ENCODE assay signal across 19 cellular contexts in the genomic region with DNA sequence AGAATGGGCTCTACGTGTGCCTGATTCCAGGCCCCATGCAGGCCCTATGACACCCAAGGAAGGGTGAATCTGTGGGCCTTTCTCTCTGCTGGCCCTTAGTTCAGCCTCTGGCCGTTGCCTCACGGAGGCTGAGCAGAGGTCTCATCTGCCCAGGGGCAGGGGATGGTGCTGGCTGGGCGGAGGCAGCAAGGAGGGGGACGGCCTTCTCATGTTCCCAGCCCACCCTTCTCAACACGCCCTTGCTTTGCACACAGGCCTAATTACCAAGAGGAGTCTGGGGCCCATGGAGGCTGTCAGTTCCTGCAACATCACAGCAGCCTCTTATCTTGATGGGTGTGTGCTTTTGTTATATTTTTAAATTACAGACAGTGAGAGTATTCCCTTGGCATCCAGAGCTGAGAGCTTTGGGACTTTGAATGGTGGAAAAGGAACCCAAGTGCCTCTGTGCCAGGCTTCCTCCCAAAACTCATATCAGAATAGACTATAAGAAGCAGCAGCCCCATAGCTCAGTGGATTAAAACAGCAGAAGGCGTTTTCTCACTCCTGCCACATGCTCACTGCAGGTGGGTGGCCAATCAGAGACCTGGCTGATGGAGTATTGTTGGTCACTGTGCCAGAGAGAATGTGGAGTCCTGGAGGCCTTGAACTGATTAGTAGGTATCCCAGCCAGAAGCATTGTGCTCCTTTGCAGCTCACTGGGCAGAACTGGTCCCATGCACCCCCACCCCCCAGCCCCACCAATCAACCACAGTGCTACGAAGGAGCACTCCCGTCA.
DNase-seq lines count a peak whose midpoint lies in the region; ATAC-seq and TF ChIP-seq lines count a peak whose summit lies in the region.
"Had no signal": no experiment of that assay in that cellular context is flagged by ENCODE, and none has a peak within 500 bp of the region (broad histone marks: within the 10 kb centered on the region; RNA-seq: fewer than 3 reads in every experiment).

No MANE protein-coding gene starts in this region.

- no peaks in the 10 kb centered on the region for H3K27me3 ChIP-seq in BE2C
- H3K27me3 ChIP-seq in BLaER1, result no peaks in the 10 kb centered on the region
- no peaks in the 10 kb centered on the region for H3K27me3 ChIP-seq in endodermal cell (ENCODE audit: control insufficient read depth, insufficient read depth, low read length, poor library complexity, severe bottlenecking)
- no peaks in the 10 kb centered on the region for H3K27me3 ChIP-seq in gastrocnemius medialis

- no peaks in the 10 kb centered on the region for H3K27me3 Mint-ChIP-seq in endodermal cell (ENCODE audit: insufficient read depth)

- H3K36me3 ChIP-seq in BE2C, result no peaks in the 10 kb centered on the region
- H3K36me3 ChIP-seq in BLaER1, result no peaks in the 10 kb centered on the region
- no peaks in the 10 kb centered on the region for H3K36me3 ChIP-seq in endodermal cell (ENCODE audit: control insufficient read depth, insufficient read depth, low read length)
- H3K36me3 ChIP-seq in gastrocnemius medialis, result no peaks in the 10 kb centered on the region

- H3K9me3 Mint-ChIP-seq in endodermal cell, result no peaks in the 10 kb centered on the region
- H3K9me3 Mint-ChIP-seq: CD4-positive, alpha-beta memory T cell had no signal

- no peaks in the 10 kb centered on the region for H3K36me3 Mint-ChIP-seq in endodermal cell (ENCODE audit: low read depth)
- H3K36me3 Mint-ChIP-seq: CD4-positive, alpha-beta memory T cell had no signal

- intact Hi-C loops in gastrocnemius medialis (cut with DNase I; ENCODE audit: low total_unique reads), result no loop called here

- H3K4me1 ChIP-seq in BE2C, result peaks cover 24% of the 10 kb centered on the region
- H3K4me1 ChIP-seq in BLaER1, result peaks cover 33% of the 10 kb centered on the region
- peaks cover 6% of the 10 kb centered on the region for H3K4me1 ChIP-seq in endodermal cell (ENCODE audit: control insufficient read depth, insufficient read depth, low read length)
- no peaks in the 10 kb centered on the region for H3K4me1 ChIP-seq in gastrocnemius medialis

- no peak overlapping the region for H3K27ac ChIP-seq in BLaER1
- H3K27ac ChIP-seq in endodermal cell (ENCODE audit: low read depth, low read length), result no peak overlapping the region
- H3K27ac ChIP-seq in gastrocnemius medialis, result no peak overlapping the region
- H3K27ac ChIP-seq: GM23248 had no signal

- ATAC-seq in HG02642 (IDR thresholded peaks at IDR 0.05; ENCODE audit: poor library complexity, unreplicated experiment) (no peak), gastrocnemius medialis (no peak)
- ATAC-seq: GM12878 had no signal

- H3K9me3 ChIP-seq in BE2C (no peaks in the 10 kb centered on the region), BLaER1 (no peaks in the 10 kb centered on the region), endodermal cell (ENCODE audit: control insufficient read depth, low read length) (no peaks in the 10 kb centered on the region), gastrocnemius medialis (no peaks in the 10 kb centered on the region)

- in situ Hi-C loops in gastrocnemius medialis (cut with MboI; ENCODE audit: low sequenced_read_pairs in 4 of 4), result no loop called here

- DNase-seq in BE2C (peak; percentile 73), NCI-H82 treated with DMSO at 0.1 percent for 48 hours (lab: John Stamatoyannopoulos, UW; ENCODE audit: unreplicated experiment) (peak; percentile 82), endodermal cell (peak; percentile 58), NCI-H446 treated with DMSO at 0.1 percent for 48 hours (lab: John Stamatoyannopoulos, UW) (no peak), gastrocnemius medialis (no peak)
- DNase-seq: Calu3; CD4-positive, alpha-beta memory T cell; DMS79 treated with DMSO at 0.1 percent for 48 hours; GDM1; GM23248; KBM-7; NCI-H1436; NCI-H2029; NCI-H526; NK-92 treated with Interleukin-12 subunit alpha and Interleukin-12 subunit beta, amount 100 ng/mL, for 24 hours; SHP77 had no signal

- H3K4me1 Mint-ChIP-seq in endodermal cell, result peaks cover 27% of the 10 kb centered on the region
- H3K4me1 Mint-ChIP-seq: CD4-positive, alpha-beta memory T cell had no signal

- WGBS in endodermal cell (ENCODE audit: insufficient coverage in 1 of 2, insufficient read length in 1 of 2), 2 experiments, result 57 to 72% methylated on average over 2 to 9 of the region's 9 CpGs

- H3K9ac ChIP-seq in BLaER1, result no peak overlapping the region
- no peak overlapping the region for H3K9ac ChIP-seq in endodermal cell (ENCODE audit: extremely low read depth, low read length, poor library complexity, severe bottlenecking)
- H3K9ac ChIP-seq: GM23248 had no signal

- H4K20me1 ChIP-seq in BLaER1, result no peaks in the 10 kb centered on the region

- no peak overlapping the region for H3K27ac Mint-ChIP-seq in endodermal cell
- H3K27ac Mint-ChIP-seq: CD4-positive, alpha-beta memory T cell had no signal

- no peak overlapping the region for H3K4me3 Mint-ChIP-seq in endodermal cell
- H3K4me3 Mint-ChIP-seq: CD4-positive, alpha-beta memory T cell had no signal

- TF ChIP-seq CTCF in BE2C (IDR thresholded peaks at IDR 0.05; ENCODE audit: low read depth, low read length), result no peak
- no peak for TF ChIP-seq CTCF in endodermal cell (conservative IDR thresholded peaks at IDR 0.05)
- TF ChIP-seq CTCF in gastrocnemius medialis (IDR thresholded peaks at IDR 0.05 in 4 of 5, conservative IDR thresholded peaks at IDR 0.05 in 1 of 5), result no peak

- TF ChIP-seq POLR2A in gastrocnemius medialis (IDR thresholded peaks at IDR 0.05), result no peak

- H3K4me3 ChIP-seq in BE2C (ENCODE audit: low read depth, low read length) (no peak overlapping the region), BLaER1 (no peak overlapping the region), endodermal cell (ENCODE audit: low read length) (no peak overlapping the region), gastrocnemius medialis (no peak overlapping the region)
- H3K4me3 ChIP-seq: GM12878, GM23248 had no signal

- H3K4me2 ChIP-seq in BLaER1, result peak overlapping the region; percentile 53

Comparison
In these comparisons a context has a peak if more than half of its experiments do, and no peak if none do; other contexts are left out.
1. DNase-seq: peak in BE2C (single experiment), NCI-H82 treated with DMSO at 0.1 percent for 48 hours (single experiment) and endodermal cell (single experiment); none in NCI-H446 treated with DMSO at 0.1 percent for 48 hours (single experiment) and gastrocnemius medialis (0 of 2).